Comparison of ENCODE assay signal across 14 cellular contexts in genomic region chr20:40470313-40471260, GRCh38.
A peak's percentile ranks its signal among the peaks of the same experiment; 100 is the strongest.
DNase-seq lines count a peak whose midpoint lies in the region; ATAC-seq and TF ChIP-seq lines count a peak whose summit lies in the region.
"Had no signal": no experiment of that assay in that cellular context is flagged by ENCODE, and none has a peak within 500 bp of the region (broad histone marks: within the 10 kb centered on the region; RNA-seq: fewer than 3 reads in every experiment).

No MANE protein-coding gene starts in this region.

- H3K27me3 Mint-ChIP-seq in T-cell: peaks cover 4 to 13% of the 10 kb centered on the region in 2 donors

- H3K36me3 ChIP-seq in H7 (replicated peaks; ENCODE audit: control insufficient read depth, insufficient read depth, low read length) (no peaks in the 10 kb centered on the region), Peyer's patch (no peaks in the 10 kb centered on the region), skeletal muscle tissue (ENCODE audit: control insufficient read depth in 3 of 3, insufficient read depth in 3 of 3, low read length in 3 of 3) (no peaks in the 10 kb centered on the region)

- POLR2A ChIA-PET in T-cell (lab: Charles Lee): no interaction called here

- H3K36me3 Mint-ChIP-seq in T-cell: no peaks in the 10 kb centered on the region
- H3K36me3 Mint-ChIP-seq: CD8-positive, alpha-beta memory T cell had no signal

- H3K27ac Mint-ChIP-seq in T-cell: no peak overlapping the region
- H3K27ac Mint-ChIP-seq: CD8-positive, alpha-beta memory T cell had no signal

- DNase-seq in H7 (peak; percentile 31), Peyer's patch (peak in 1 of 3 donors; percentile 16), left lobe of liver (ENCODE audit: low spot score) (no peak), T-cell (no peak), DMS114 treated with DMSO at 0.1 percent for 48 hours (lab: John Stamatoyannopoulos, UW; ENCODE audit: unreplicated experiment) (no peak)
- DNase-seq: activated CD4-positive, CD25-positive, alpha-beta regulatory T cell; CD8-positive, alpha-beta memory T cell; GF-D8; IMR-90; NCI-H2029 had no signal

- H3K4me1 ChIP-seq in Peyer's patch (no peaks in the 10 kb centered on the region), skeletal muscle tissue (ENCODE audit: control insufficient read depth in 3 of 3, insufficient read depth in 3 of 3, low read length in 3 of 3) (peaks cover 6 to 16% (median 6%) of the 10 kb centered on the region in 3 donors)

- TF ChIP-seq POLR2A in Peyer's patch (IDR thresholded peaks at IDR 0.05): no peak

- peak overlapping the region in 3 of 4 donors; percentile 13 to 41 (median 14) for H3K27ac ChIP-seq in Peyer's patch
- H3K27ac ChIP-seq in skeletal muscle tissue (ENCODE audit: low read depth, low read length): peak overlapping the region; percentile 37

- H3K4me3 ChIP-seq in H7 (ENCODE audit: insufficient read depth, low read depth, low read length) (no peak overlapping the region), Peyer's patch (no peak overlapping the region), skeletal muscle tissue (ENCODE audit: low read length in 3 of 3) (no peak overlapping the region)
- H3K4me3 ChIP-seq: coronary artery had no signal

- no peak for TF ChIP-seq CTCF in Peyer's patch (IDR thresholded peaks at IDR 0.05)

- ATAC-seq in left lobe of liver (peak; percentile 15), T-cell (replicated peaks in 1 of 4) (no peak), GM21528 (IDR thresholded peaks at IDR 0.05; ENCODE audit: low FRiP score, unreplicated experiment) (no peak), HG03139 (IDR thresholded peaks at IDR 0.05; ENCODE audit: unreplicated experiment) (no peak)

- no peak overlapping the region for H3K4me3 Mint-ChIP-seq in T-cell
- H3K4me3 Mint-ChIP-seq: CD8-positive, alpha-beta memory T cell had no signal

- no peaks in the 10 kb centered on the region for H3K9me3 Mint-ChIP-seq in T-cell
- H3K9me3 Mint-ChIP-seq: CD8-positive, alpha-beta memory T cell had no signal

- H3K27me3 ChIP-seq in H7 (ENCODE audit: control insufficient read depth, insufficient read depth, low read length) (no peaks in the 10 kb centered on the region), Peyer's patch (no peaks in the 10 kb centered on the region), skeletal muscle tissue (ENCODE audit: control insufficient read depth in 3 of 3, insufficient read depth in 3 of 3, low read length in 3 of 3) (no peaks in the 10 kb centered on the region)

- CTCF ChIA-PET in T-cell (lab: Charles Lee): no interaction called here

- no peaks in the 10 kb centered on the region for H3K4me1 Mint-ChIP-seq in T-cell
- H3K4me1 Mint-ChIP-seq: CD8-positive, alpha-beta memory T cell had no signal

- H3K9me3 ChIP-seq in Peyer's patch: no peaks in the 10 kb centered on the region
- H3K9me3 ChIP-seq in skeletal muscle tissue (ENCODE audit: control insufficient read depth in 3 of 3, low read length in 3 of 3): no peaks in the 10 kb centered on the region

- no peak overlapping the region for H3K9ac ChIP-seq in skeletal muscle tissue (ENCODE audit: low read depth in 1 of 3, low read length in 3 of 3)
